In the genomic region with DNA sequence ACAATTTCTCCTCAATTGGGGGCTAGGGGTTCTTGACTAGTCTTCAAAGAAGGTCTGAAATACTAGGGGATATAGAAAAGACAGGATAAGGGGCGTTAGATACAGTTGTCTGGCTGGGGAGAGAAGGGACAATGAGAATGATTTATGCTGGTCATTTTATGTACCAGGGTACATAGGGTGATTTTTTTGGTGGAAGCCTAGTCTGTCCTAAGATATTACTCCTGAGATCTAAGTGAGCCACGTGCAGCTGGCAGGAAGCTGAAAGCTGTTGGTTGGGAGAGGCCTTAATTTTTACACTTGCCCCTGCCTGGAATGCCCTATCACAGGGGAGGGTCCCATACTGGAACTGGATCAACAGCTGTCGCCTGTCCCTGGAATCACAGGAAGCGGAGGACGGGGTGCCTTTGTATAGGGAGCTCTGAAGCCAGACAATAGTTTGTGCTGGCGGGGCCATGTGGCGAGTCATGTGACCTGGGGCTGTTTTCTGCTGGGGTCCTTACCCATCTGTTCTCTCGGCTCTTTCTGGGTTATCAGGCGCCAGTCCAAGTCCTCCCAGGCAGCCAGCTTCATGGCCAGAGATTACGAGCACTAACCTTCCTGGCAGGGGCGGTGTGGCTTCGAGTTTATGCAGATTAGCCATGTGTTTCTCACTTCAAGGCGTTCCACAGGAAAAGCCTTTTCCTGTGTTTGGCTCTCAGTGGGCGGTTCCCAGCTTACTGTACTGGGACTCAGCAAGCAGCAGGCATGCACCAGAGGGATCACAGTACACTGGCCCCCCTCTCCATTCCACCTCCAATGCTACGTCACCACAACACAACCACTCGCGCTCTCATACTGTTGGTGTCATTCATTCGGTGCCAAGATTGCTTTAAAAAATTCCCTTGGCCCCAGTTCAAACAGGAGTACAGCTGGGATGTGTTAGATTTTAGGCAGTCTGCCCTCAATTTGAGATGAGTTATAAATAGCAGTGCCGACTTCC, we compare ENCODE assay signal across 8 cellular contexts. TPM values are rescaled to one million over a fixed set of nuclear protein-coding genes. Genes with fewer than 3 reads are reported as not detected.
DNase-seq lines count a peak whose midpoint lies in the region; ATAC-seq and TF ChIP-seq lines count a peak whose summit lies in the region.

No MANE protein-coding gene starts in this region.

- intact Hi-C loops in activated CD4-positive, alpha-beta T cell treated with anti-CD3 and anti-CD28 coated beads for 36 hours (cut with DNase I, micrococcal nuclease) = no loop called here

- TF ChIP-seq CTCF in GM12864 (IDR thresholded peaks at IDR 0.05; ENCODE audit: low read depth, low read length, missing control alignments) = no peak

- peak overlapping the region; percentile 82 for H3K27ac Mint-ChIP-seq in activated CD4-positive, alpha-beta T cell treated with anti-CD3 and anti-CD28 coated beads for 36 hours

- CTCF ChIA-PET in activated CD4-positive, alpha-beta T cell treated with anti-CD3 and anti-CD28 coated beads for 36 hours (lab: Charles Lee) = interaction anchor here (0.6 to 2.6 kb wide), 13 partner anchors 10 to 121 kb away, joined by 3 to 14 read pairs (median 3); a partner anchor contains a TSS

- peak; percentile 50 for ATAC-seq in activated CD4-positive, alpha-beta T cell treated with anti-CD3 and anti-CD28 coated beads for 36 hours
- ATAC-seq in left lobe of liver (peak; percentile 76), GM19467 (IDR thresholded peaks at IDR 0.05; ENCODE audit: unreplicated experiment) (no peak), HG03280 (IDR thresholded peaks at IDR 0.05; ENCODE audit: unreplicated experiment) (no peak)

- peaks cover 0 to 3% of the 10 kb centered on the region in 2 donors for H3K36me3 ChIP-seq in duodenal mucosa (ENCODE audit: control insufficient read depth in 1 of 2, insufficient read depth in 2 of 2, low read length in 2 of 2)

- H3K4me3 ChIP-seq in GM12864 (ENCODE audit: low read depth, low read length) = peak overlapping the region; percentile 18; the same call in 1 of the 2 replicates
- H3K4me3 ChIP-seq in duodenal mucosa (ENCODE audit: low read depth in 1 of 2, low read length in 2 of 2) = peak overlapping the region; percentile 2 to 38

- DNase-seq in GM12864 (ENCODE audit: low read depth) (no peak), NCI-H2107 treated with DMSO at 0.1 percent for 48 hours (lab: John Stamatoyannopoulos, UW; ENCODE audit: unreplicated experiment) (peak; percentile 93), left lobe of liver (ENCODE audit: low spot score) (peak; percentile 72)
- DNase-seq in activated CD4-positive, alpha-beta T cell treated with anti-CD3 and anti-CD28 coated beads for 36 hours = peak; percentile 54
- peak; percentile 42 to 51 for DNase-seq in stimulated activated CD4-positive, alpha-beta T cell treated with anti-CD3 and anti-CD28 coated beads, Interleukin-2, amount 100 ng/mL, for 24 hours

- H3K27me3 ChIP-seq in duodenal mucosa (ENCODE audit: control insufficient read depth in 1 of 2, insufficient read depth in 2 of 2, low read length in 2 of 2) = no peaks in the 10 kb centered on the region

- no peaks in the 10 kb centered on the region for H3K9me3 Mint-ChIP-seq in activated CD4-positive, alpha-beta T cell treated with anti-CD3 and anti-CD28 coated beads for 36 hours (ENCODE audit: low read depth)

- peak overlapping the region; percentile 15 for H3K27ac ChIP-seq in duodenal mucosa (ENCODE audit: low read depth, low read length)

- peak overlapping the region; percentile 34 for H3K4me3 Mint-ChIP-seq in activated CD4-positive, alpha-beta T cell treated with anti-CD3 and anti-CD28 coated beads for 36 hours

- peak overlapping the region in 1 of 2 donors; percentile 19 for H3K9ac ChIP-seq in duodenal mucosa (ENCODE audit: low read depth in 1 of 2, low read length in 2 of 2)

- H3K4me1 ChIP-seq in duodenal mucosa (ENCODE audit: control insufficient read depth in 1 of 2, insufficient read depth in 2 of 2, low read length in 2 of 2) = peaks cover 56 to 59% of the 10 kb centered on the region in 2 donors

- no peaks in the 10 kb centered on the region for H3K9me3 ChIP-seq in duodenal mucosa (ENCODE audit: control insufficient read depth in 1 of 2, low read length in 2 of 2)

- peaks cover 23% of the 10 kb centered on the region for H3K36me3 Mint-ChIP-seq in activated CD4-positive, alpha-beta T cell treated with anti-CD3 and anti-CD28 coated beads for 36 hours (ENCODE audit: low read depth)

- no peaks in the 10 kb centered on the region for H3K27me3 Mint-ChIP-seq in activated CD4-positive, alpha-beta T cell treated with anti-CD3 and anti-CD28 coated beads for 36 hours

- peaks cover 95% of the 10 kb centered on the region for H3K4me1 Mint-ChIP-seq in activated CD4-positive, alpha-beta T cell treated with anti-CD3 and anti-CD28 coated beads for 36 hours

- POLR2A ChIA-PET in activated CD4-positive, alpha-beta T cell treated with anti-CD3 and anti-CD28 coated beads for 36 hours (lab: Charles Lee) = interaction anchor here (0.6 to 2.3 kb wide), 5 partner anchors 20 to 157 kb away, joined by 3 to 10 read pairs (median 4); no protein-coding TSS in a partner anchor

RNA-seq across cellular contexts. Expression of a gene that starts 27.5 kb away (rescaled TPM):
- total RNA-seq in activated CD4-positive, alpha-beta T cell treated with anti-CD3 and anti-CD28 coated beads for 36 hours = 100 to 1,000 TPM in 1 of 2 experiments, 10 to 100 TPM in 1; 73.1 to 112 TPM
- total RNA-seq in left lobe of liver = 27.0 TPM

Comparison
In these comparisons a context has a peak if more than half of its experiments do, and no peak if none do; other contexts are left out.
1. ATAC-seq: peak in activated CD4-positive, alpha-beta T cell treated with anti-CD3 and anti-CD28 coated beads for 36 hours (single experiment) and left lobe of liver (single experiment); none in GM19467 (single experiment) and HG03280 (single experiment).